In genomic region chr22:42356547-42356946, GRCh38 we compare ENCODE assay signal across 14 cellular contexts.
"Had no signal": no experiment of that assay in that cellular context is flagged by ENCODE, and none has a peak within 500 bp of the region (broad histone marks: within the 10 kb centered on the region; RNA-seq: fewer than 3 reads in every experiment).

No MANE protein-coding gene starts in this region.

- DNase-seq: activated CD4-positive, alpha-beta memory T cell treated with anti-CD3 and anti-CD28 coated beads for 36 hours; activated CD4-positive, alpha-beta T cell treated with anti-CD3 and anti-CD28 coated beads for 1 hour; activated gamma-delta T cell; activated T-cell treated with anti-CD3 and anti-CD28 coated beads, Interleukin-2, amount 50 U/mL, for 4 hours; amygdala; heart left ventricle; islet precursor cell; mesenchymal stem cell; stimulated activated CD4-positive, alpha-beta T cell treated with anti-CD3 and anti-CD28 coated beads, Interleukin-12 subunit alpha, Interleukin-12 subunit beta, amount 100 ng/mL, for 4 hours; stimulated activated naive CD8-positive, alpha-beta T cell treated with anti-CD3 and anti-CD28 coated beads, Interleukin-15, Interleukin-2, amounts not matched to agents 100 U/mL and 50 U/mL, for 24 hours had no signal

- H3K27ac Mint-ChIP-seq: activated CD4-positive, alpha-beta memory T cell treated with anti-CD3 and anti-CD28 coated beads for 36 hours; activated naive CD8-positive, alpha-beta T cell; nephron; T-helper 2 cell treated with Interferon-gamma antibody and Interleukin-4, amounts not matched to agents 5 μg/mL and 100 μg/mL, for 36 hours had no signal

- H3K4me3 ChIP-seq: heart left ventricle had no signal

- H3K27me3 ChIP-seq: heart left ventricle had no signal

- H3K27me3 Mint-ChIP-seq: activated CD4-positive, alpha-beta memory T cell treated with anti-CD3 and anti-CD28 coated beads for 36 hours; activated naive CD8-positive, alpha-beta T cell had no signal

- H3K36me3 ChIP-seq: heart left ventricle had no signal

- H3K27ac ChIP-seq: foreskin keratinocyte, heart left ventricle had no signal

- H3K4me3 Mint-ChIP-seq: activated CD4-positive, alpha-beta memory T cell treated with anti-CD3 and anti-CD28 coated beads for 36 hours; activated naive CD8-positive, alpha-beta T cell; activated T-cell treated with anti-CD3 and anti-CD28 coated beads, Interleukin-2, amount 50 U/mL, for 4 hours; nephron; T-helper 2 cell treated with Interferon-gamma antibody and Interleukin-4, amounts not matched to agents 5 μg/mL and 100 μg/mL, for 36 hours had no signal

- ATAC-seq: activated T-cell treated with anti-CD3 and anti-CD28 coated beads, Interleukin-2, amount 50 U/mL, for 4 hours; heart left ventricle; stimulated activated naive CD8-positive, alpha-beta T cell treated with anti-CD3 and anti-CD28 coated beads, Interleukin-15, Interleukin-2, amounts not matched to agents 100 U/mL and 50 U/mL, for 24 hours had no signal

- H3K9me3 ChIP-seq: heart left ventricle had no signal

- H3K4me1 ChIP-seq: foreskin keratinocyte, heart left ventricle had no signal

- H3K36me3 Mint-ChIP-seq: activated CD4-positive, alpha-beta memory T cell treated with anti-CD3 and anti-CD28 coated beads for 36 hours; activated naive CD8-positive, alpha-beta T cell had no signal

- H3K9me3 Mint-ChIP-seq: activated CD4-positive, alpha-beta memory T cell treated with anti-CD3 and anti-CD28 coated beads for 36 hours; activated T-cell treated with anti-CD3 and anti-CD28 coated beads, Interleukin-2, amount 50 U/mL, for 4 hours; nephron; T-helper 2 cell treated with Interferon-gamma antibody and Interleukin-4, amounts not matched to agents 5 μg/mL and 100 μg/mL, for 36 hours had no signal
